Comparison of ENCODE assay signal across 20 cellular contexts in the genomic region with DNA sequence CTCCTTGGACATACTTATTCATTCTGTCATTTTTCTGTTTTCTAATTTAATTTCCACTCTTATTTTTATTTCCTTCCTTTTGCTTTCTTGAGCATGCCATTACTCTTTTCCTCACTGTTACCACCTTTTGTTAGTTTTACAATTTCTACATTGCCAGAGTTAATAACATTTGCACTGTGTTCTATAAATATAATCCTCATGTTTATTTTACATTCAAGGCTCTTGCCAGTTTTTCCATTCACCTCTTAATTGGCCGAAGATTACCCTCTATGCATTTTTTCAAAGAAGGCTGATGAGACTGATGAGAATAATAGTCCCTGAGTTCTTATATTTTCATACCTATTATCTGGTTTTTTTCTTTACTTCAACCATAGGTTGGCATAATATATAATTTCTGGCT. TPM values are rescaled to one million over a fixed set of nuclear protein-coding genes. Genes with fewer than 3 reads are reported as not detected.
A peak's percentile ranks its signal among the peaks of the same experiment; 100 is the strongest.
DNase-seq lines count a peak whose midpoint lies in the region; ATAC-seq and TF ChIP-seq lines count a peak whose summit lies in the region.
"Had no signal": no experiment of that assay in that cellular context is flagged by ENCODE, and none has a peak within 500 bp of the region (broad histone marks: within the 10 kb centered on the region; RNA-seq: fewer than 3 reads in every experiment).

No MANE protein-coding gene starts in this region.

- H3K9me2 ChIP-seq in hepatocyte (replicated peaks; ENCODE audit: insufficient read depth) (no peaks in the 10 kb centered on the region), PC-3 (replicated peaks; ENCODE audit: low read length) (no peaks in the 10 kb centered on the region)
- H3K9me2 ChIP-seq: SK-N-SH had no signal

- H3F3A ChIP-seq in PC-3 (ENCODE audit: low read length, unreplicated experiment), result peaks cover 7% of the 10 kb centered on the region

- peaks cover 5 to 78% (median 62%) of the 10 kb centered on the region in 4 donors for H3K4me1 ChIP-seq in esophagus muscularis mucosa
- peaks cover 32 to 53% of the 10 kb centered on the region in 2 donors for H3K4me1 ChIP-seq in gastrocnemius medialis
- peaks cover 5% of the 10 kb centered on the region for H3K4me1 ChIP-seq in hepatocyte (ENCODE audit: insufficient read depth)
- H3K4me1 ChIP-seq in PC-3 (ENCODE audit: insufficient read depth, low read length), result peaks cover 16% of the 10 kb centered on the region

- DNase-seq in NCI-H82 treated with DMSO at 0.1 percent for 48 hours (lab: John Stamatoyannopoulos, UW; ENCODE audit: unreplicated experiment), result peak; percentile 0
- DNase-seq in NCI-H82 (lab: John Stamatoyannopoulos, UW), result no peak
- DNase-seq in NCI-H1930 (lab: John Stamatoyannopoulos, UW), result peak; percentile 2 to 10
- no peak for DNase-seq in esophagus muscularis mucosa (ENCODE audit: extremely low spot score)
- no peak for DNase-seq in gastrocnemius medialis
- no peak for DNase-seq in hepatocyte (ENCODE audit: low spot score)
- no peak for DNase-seq in PC-3
- DNase-seq: CD4-positive, alpha-beta memory T cell; DMS79; GOT3; NCI-H1105 treated with DMSO at 0.1 percent for 48 hours; NCI-H187; NCI-H226; NCI-H524; SHP77; SK-N-SH had no signal

- POLR2A ChIA-PET in PC-3 (lab: Charles Lee; ENCODE audit: unreplicated experiment), result no interaction called here

- H3K9me3 ChIP-seq in esophagus muscularis mucosa (no peaks in the 10 kb centered on the region), gastrocnemius medialis (no peaks in the 10 kb centered on the region), hepatocyte (ENCODE audit: low read depth) (no peaks in the 10 kb centered on the region), PC-3 (ENCODE audit: low read length) (no peaks in the 10 kb centered on the region)
- H3K9me3 ChIP-seq: A549, SK-N-SH had no signal

- H3K79me2 ChIP-seq in hepatocyte, result peaks cover 10% of the 10 kb centered on the region
- H3K79me2 ChIP-seq in PC-3 (ENCODE audit: low read length), result no peaks in the 10 kb centered on the region

- H3K4me2 ChIP-seq in hepatocyte (no peak overlapping the region), PC-3 (ENCODE audit: low read length) (no peak overlapping the region)
- H3K4me2 ChIP-seq: A549, SK-N-SH had no signal

- no peaks in the 10 kb centered on the region for H3K36me3 ChIP-seq in esophagus muscularis mucosa
- no peaks in the 10 kb centered on the region for H3K36me3 ChIP-seq in gastrocnemius medialis
- H3K36me3 ChIP-seq in hepatocyte (replicated peaks; ENCODE audit: insufficient read depth, low read depth), result no peaks in the 10 kb centered on the region
- no peaks in the 10 kb centered on the region for H3K36me3 ChIP-seq in PC-3 (ENCODE audit: low read depth, low read length)

- TF ChIP-seq POLR2A in esophagus muscularis mucosa (IDR thresholded peaks at IDR 0.05; ENCODE audit: low read depth), result no peak
- TF ChIP-seq POLR2A in gastrocnemius medialis (IDR thresholded peaks at IDR 0.05), result no peak

- no peak overlapping the region for H3K4me3 ChIP-seq in esophagus muscularis mucosa
- no peak overlapping the region for H3K4me3 ChIP-seq in gastrocnemius medialis
- no peak overlapping the region for H3K4me3 ChIP-seq in hepatocyte
- no peak overlapping the region for H3K4me3 ChIP-seq in PC-3 (ENCODE audit: low read length)
- H3K4me3 ChIP-seq: A549, K562 had no signal

- H3K27me3 ChIP-seq in esophagus muscularis mucosa (no peaks in the 10 kb centered on the region), gastrocnemius medialis (no peaks in the 10 kb centered on the region), hepatocyte (no peaks in the 10 kb centered on the region), PC-3 (ENCODE audit: low read length) (no peaks in the 10 kb centered on the region)

- TF ChIP-seq CTCF in esophagus muscularis mucosa (IDR thresholded peaks at IDR 0.05), result no peak
- TF ChIP-seq CTCF in gastrocnemius medialis (IDR thresholded peaks at IDR 0.05 in 4 of 5, conservative IDR thresholded peaks at IDR 0.05 in 1 of 5), result no peak
- no peak for TF ChIP-seq CTCF in hepatocyte (IDR thresholded peaks at IDR 0.05; ENCODE audit: poor library complexity)
- no peak for TF ChIP-seq CTCF in PC-3 (conservative IDR thresholded peaks at IDR 0.05; ENCODE audit: low read depth, low read length)

- no peak overlapping the region for H3K9ac ChIP-seq in PC-3 (ENCODE audit: low read length)
- H3K9ac ChIP-seq: SK-N-SH had no signal

- in situ Hi-C loops in gastrocnemius medialis (cut with MboI; ENCODE audit: low sequenced_read_pairs in 4 of 4), result loop anchor here in 1 of 4 donors (25.0 kb wide), 2 partner anchors 650 to 925 kb away; a partner anchor contains a TSS

- 48% methylated on average over 1 of the region's 1 CpG for WGBS in esophagus muscularis mucosa
- WGBS in hepatocyte (ENCODE audit: low lambda C conversion rate, missing lambda C conversion rate), result 86% methylated on average over 1 of the region's 1 CpG

- TF ChIP-seq EP300 in esophagus muscularis mucosa (IDR thresholded peaks at IDR 0.05), result no peak

- H4K20me1 ChIP-seq in hepatocyte (ENCODE audit: insufficient read depth, poor library complexity, severe bottlenecking), result no peaks in the 10 kb centered on the region
- no peaks in the 10 kb centered on the region for H4K20me1 ChIP-seq in PC-3 (ENCODE audit: low read length)

- H2AFZ ChIP-seq in hepatocyte (no peak overlapping the region), PC-3 (ENCODE audit: low read length) (no peak overlapping the region)

- no peak for ATAC-seq in gastrocnemius medialis
- ATAC-seq in GM19463 (IDR thresholded peaks at IDR 0.05; ENCODE audit: unreplicated experiment), result no peak
- ATAC-seq in PC-3, result no peak
- ATAC-seq: A549, HCT116, K562 had no signal

- H3K27ac ChIP-seq in esophagus muscularis mucosa (replicated peaks in 1 of 4) (peak overlapping the region; percentile 62 to 79 (median 77)), gastrocnemius medialis (peak overlapping the region; percentile 63 to 90 (median 80)), hepatocyte (no peak overlapping the region), PC-3 (ENCODE audit: low read length) (no peak overlapping the region)
- H3K27ac ChIP-seq: A549 had no signal

- BruUV-seq in PC-3 (replicated peaks; lab: Mats Ljungman, UMichigan), result no TSS peak

- CTCF ChIA-PET in PC-3 (lab: Charles Lee), result no interaction called here

- intact Hi-C loops in esophagus muscularis mucosa (cut with DNase I) (no loop called here), gastrocnemius medialis (cut with DNase I; ENCODE audit: low total_unique reads) (loop anchor here (5.0 kb wide), 1 partner anchor 160 kb away; no protein-coding TSS in a partner anchor), PC-3 (cut with micrococcal nuclease) (no loop called here)

RNA-seq across cellular contexts. Expression of a gene that starts 10.5 kb away (rescaled TPM):
- total RNA-seq in esophagus muscularis mucosa (10 to 100 TPM; 38.5 to 65.2 (median 41.6) TPM), gastrocnemius medialis (10 to 100 TPM; 15.1 to 39.7 (median 26.0) TPM), hepatocyte (37.6 and 37.9 TPM in 2 replicates), PC-3 (2014; rRNA removed) (11.7 and 17.1 TPM in 2 replicates)
- 28.4 and 30.2 TPM in 2 replicates for polyA plus RNA-seq in hepatocyte

RNA-seq across cellular contexts. Expression of a gene that starts 10.6 kb away (rescaled TPM):
- total RNA-seq in esophagus muscularis mucosa, result 10 to 100 TPM; 19.3 to 27.0 (median 22.0) TPM
- 10 to 100 TPM; 23.5 to 27.1 (median 24.5) TPM for total RNA-seq in gastrocnemius medialis
- 23.0 and 25.3 TPM in 2 replicates for total RNA-seq in hepatocyte
- polyA plus RNA-seq in hepatocyte, result 18.7 and 21.6 TPM in 2 replicates
- total RNA-seq in PC-3 (2014; rRNA removed), result 20.3 and 25.5 TPM in 2 replicates

Comparison
In these comparisons a context has a peak if more than half of its experiments do, and no peak if none do; other contexts are left out.
1. DNase-seq: peak in NCI-H82 treated with DMSO at 0.1 percent for 48 hours (single experiment) and NCI-H1930 (2 of 2); none in NCI-H82 (single experiment), esophagus muscularis mucosa (single experiment), gastrocnemius medialis (0 of 2), hepatocyte (single experiment) and PC-3 (single experiment).
2. H3K27ac ChIP-seq: peak in esophagus muscularis mucosa (4 of 4) and gastrocnemius medialis (4 of 4); none in hepatocyte (single experiment) and PC-3 (single experiment).